1 cellular context compared by ENCODE assay signal in genomic region chr7:43756368-43757072, GRCh38.
TF ChIP-seq lines count a peak whose summit lies in the region.

No MANE protein-coding gene starts in this region.

TF ChIP-seq in K562, 482 proteins besides CTCF, POLR2A, EP300 and RAD21 (continued from another document and continues in another):
- TF ChIP-seq TFE3 (CRISPR knock-in tag; IDR thresholded peaks at IDR 0.05) (no peak), ZNF253 (CRISPR knock-in tag; conservative IDR thresholded peaks at IDR 0.05) (no peak), JUND (IDR thresholded peaks at IDR 0.05; ENCODE audit: borderline replicate concordance, low read depth, low read length) (peak; percentile 56), JUND (tag; IDR thresholded peaks at IDR 0.05; ENCODE audit: borderline replicate concordance, low read depth, low read length) (peak; percentile 80; the same call in 1 of the 3 replicates), NFE2 (IDR thresholded peaks at IDR 0.05; ENCODE audit: low read depth) (peak; percentile 89), DLX4 (CRISPR knock-in tag; IDR thresholded peaks at IDR 0.05) (no peak), ZBTB43 (CRISPR knock-in tag; IDR thresholded peaks at IDR 0.05) (no peak), COPS2 (conservative IDR thresholded peaks at IDR 0.05) (no peak), MCM2 (IDR thresholded peaks at IDR 0.05; ENCODE audit: low read depth) (no peak), CEBPZ (IDR thresholded peaks at IDR 0.05; ENCODE audit: borderline replicate concordance, low read depth, low read length) (no peak), KLF10 (CRISPR knock-in tag; IDR thresholded peaks at IDR 0.05) (no peak), ZNF316 (IDR thresholded peaks at IDR 0.05) (peak; percentile 89), PCBP1 (IDR thresholded peaks at IDR 0.05; ENCODE audit: low read depth, low read length, poor library complexity, severe bottlenecking) (no peak), MITF (IDR thresholded peaks at IDR 0.05) (no peak), ZNF766 (CRISPR knock-in tag; conservative IDR thresholded peaks at IDR 0.05) (no peak; the same call in 1 of the 2 replicates), E2F1 (CRISPR knock-in tag; IDR thresholded peaks at IDR 0.05) (no peak), TEAD4 (IDR thresholded peaks at IDR 0.05; ENCODE audit: low read length) (0 out of 2 replicates have a peak, but pooled peaks have one; percentile 33), TEAD4 (CRISPR knock-in tag; IDR thresholded peaks at IDR 0.05; ENCODE audit: borderline replicate concordance) (no peak), MXI1 (IDR thresholded peaks at IDR 0.05; ENCODE audit: low read depth, low read length) (no peak), CUX1 (CRISPR knock-in tag; IDR thresholded peaks at IDR 0.05) (no peak), CTCFL (IDR thresholded peaks at IDR 0.05; ENCODE audit: borderline replicate concordance, insufficient read depth, low read depth, low read length, poor library complexity, severe bottlenecking) (no peak), ZNF444 (CRISPR knock-in tag; IDR thresholded peaks at IDR 0.05) (no peak), ZNF318 (IDR thresholded peaks at IDR 0.05; ENCODE audit: borderline replicate concordance in 1 of 2, low read depth in 1 of 2) (no peak), SMARCA4 (IDR thresholded peaks at IDR 0.05) (peak; percentile 83), ZNF347 (CRISPR knock-in tag; IDR thresholded peaks at IDR 0.05; ENCODE audit: low read depth) (no peak)
